ENCODE assay signal across 8 cellular contexts in the genomic region with DNA sequence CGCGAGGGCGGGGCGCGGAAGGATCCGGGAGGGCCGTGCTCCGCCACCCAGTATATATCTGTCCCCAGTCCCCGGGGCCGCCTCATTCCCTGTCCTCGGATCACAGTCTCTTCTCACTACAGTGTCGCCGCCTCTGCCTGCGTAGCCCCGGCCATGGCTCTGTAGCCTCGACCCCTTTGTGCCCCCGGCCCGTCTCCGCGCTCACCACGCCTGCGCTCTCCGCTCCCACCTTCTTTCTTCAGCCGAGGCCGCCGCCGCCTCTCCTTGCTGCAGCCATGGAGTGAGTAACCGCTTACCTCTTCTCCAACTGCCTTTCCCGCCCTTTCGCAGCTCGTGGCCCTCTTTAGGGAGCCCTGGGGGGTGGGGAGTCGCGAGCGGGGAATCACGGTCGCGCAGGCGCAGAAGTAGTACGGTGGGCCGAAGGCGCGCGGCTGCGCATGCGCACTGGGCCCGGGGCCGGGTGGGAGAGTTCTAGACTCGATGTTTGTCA. TPM values are rescaled to one million over a fixed set of nuclear protein-coding genes. Genes with fewer than 3 reads are reported as not detected.
DNase-seq lines count a peak whose midpoint lies in the region; ATAC-seq and TF ChIP-seq lines count a peak whose summit lies in the region.

A gene with protein sequence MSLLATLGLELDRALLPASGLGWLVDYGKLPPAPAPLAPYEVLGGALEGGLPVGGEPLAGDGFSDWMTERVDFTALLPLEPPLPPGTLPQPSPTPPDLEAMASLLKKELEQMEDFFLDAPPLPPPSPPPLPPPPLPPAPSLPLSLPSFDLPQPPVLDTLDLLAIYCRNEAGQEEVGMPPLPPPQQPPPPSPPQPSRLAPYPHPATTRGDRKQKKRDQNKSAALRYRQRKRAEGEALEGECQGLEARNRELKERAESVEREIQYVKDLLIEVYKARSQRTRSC (plus strand): TSS at position 85 of the 490 bp plus-strand sequence. CDS start 1,646 bp downstream, outside the sequence.
A gene with protein sequence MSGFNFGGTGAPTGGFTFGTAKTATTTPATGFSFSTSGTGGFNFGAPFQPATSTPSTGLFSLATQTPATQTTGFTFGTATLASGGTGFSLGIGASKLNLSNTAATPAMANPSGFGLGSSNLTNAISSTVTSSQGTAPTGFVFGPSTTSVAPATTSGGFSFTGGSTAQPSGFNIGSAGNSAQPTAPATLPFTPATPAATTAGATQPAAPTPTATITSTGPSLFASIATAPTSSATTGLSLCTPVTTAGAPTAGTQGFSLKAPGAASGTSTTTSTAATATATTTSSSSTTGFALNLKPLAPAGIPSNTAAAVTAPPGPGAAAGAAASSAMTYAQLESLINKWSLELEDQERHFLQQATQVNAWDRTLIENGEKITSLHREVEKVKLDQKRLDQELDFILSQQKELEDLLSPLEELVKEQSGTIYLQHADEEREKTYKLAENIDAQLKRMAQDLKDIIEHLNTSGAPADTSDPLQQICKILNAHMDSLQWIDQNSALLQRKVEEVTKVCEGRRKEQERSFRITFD (minus strand): TSS at position 384 of the 490 bp plus-strand sequence. CDS start 19,697 bp downstream, outside the sequence.

- peaks cover 57% of the 10 kb centered on the region for H3K4me1 ChIP-seq in CD4-positive, alpha-beta memory T cell (ENCODE audit: insufficient read depth, low read length)

- H3K4me3 ChIP-seq in CD4-positive, alpha-beta memory T cell (ENCODE audit: low read length in 2 of 2): peak within 1 kb of the TSS; percentile 93 to 99
- H3K4me3 ChIP-seq in HL-60 (replicated peaks; ENCODE audit: insufficient read depth, low read length): peak within 1 kb of the TSS; percentile 77

- H3K4me3 Mint-ChIP-seq in CD4-positive, alpha-beta memory T cell: peak within 1 kb of the TSS; percentile 97 to 99 (median 98)
- peak within 1 kb of the TSS; percentile 100 for H3K4me3 Mint-ChIP-seq in memory B cell

- intact Hi-C loops in CD4-positive, alpha-beta memory T cell (cut with micrococcal nuclease): loop anchor here (1.0 to 2.0 kb wide), 6 partner anchors 32 to 876 kb away; a partner anchor contains a TSS

- ATAC-seq in GM19455 (IDR thresholded peaks at IDR 0.05; ENCODE audit: unreplicated experiment) (peak; percentile 43), memory B cell (ENCODE audit: low read depth) (peak; percentile 57)

- no peaks in the 10 kb centered on the region for H3K27me3 Mint-ChIP-seq in CD4-positive, alpha-beta memory T cell
- no peaks in the 10 kb centered on the region for H3K27me3 Mint-ChIP-seq in memory B cell

- CTCF ChIA-PET in CD4-positive, alpha-beta memory T cell (lab: Charles Lee; ENCODE audit: partially characterized antibody): interaction anchor here (0.5 to 3.1 kb wide), 5 partner anchors 9 to 435 kb away, joined by 3 to 15 read pairs (median 4); a partner anchor contains a TSS

- DNase-seq in CD4-positive, alpha-beta memory T cell: peak; percentile 91 to 95 (median 93)
- DNase-seq in HL-60 (ENCODE audit: low read depth in 1 of 2, low spot score in 1 of 2) (peak; percentile 75 to 90), NCI-H82 treated with DMSO at 0.1 percent for 48 hours (lab: John Stamatoyannopoulos, UW; ENCODE audit: unreplicated experiment) (peak; percentile 84), memory B cell (ENCODE audit: low spot score in 2 of 2) (peak; percentile 97 to 98)
- DNase-seq in activated CD8-positive, alpha-beta memory T cell treated with anti-CD3 and anti-CD28 coated beads for 24 hours: peak; percentile 99
- peak; percentile 93 for DNase-seq in effector CD8-positive, alpha-beta T cell (lab: John Stamatoyannopoulos, UW)
- peak; percentile 87 for DNase-seq in stimulated activated CD8-positive, alpha-beta memory T cell treated with anti-CD3 and anti-CD28 coated beads, Interleukin-12 subunit alpha, Interleukin-12 subunit beta, amount 100 ng/mL, for 24 hours (ENCODE audit: extremely low read depth)

- POLR2A ChIA-PET in CD4-positive, alpha-beta memory T cell (lab: Charles Lee; ENCODE audit: partially characterized antibody): interaction anchor here (0.6 to 4.6 kb wide), 24 partner anchors 9 to 1249 kb away, joined by 3 to 47 read pairs (median 5); a partner anchor contains a TSS

- H3K27me3 ChIP-seq in CD4-positive, alpha-beta memory T cell (ENCODE audit: insufficient read depth, low read length): no peaks in the 10 kb centered on the region
- H3K27me3 ChIP-seq in HL-60 (ENCODE audit: insufficient read depth, poor library complexity, severe bottlenecking): no peaks in the 10 kb centered on the region

- peak within 1 kb of the TSS; percentile 96 for H3K27ac ChIP-seq in CD4-positive, alpha-beta memory T cell (ENCODE audit: low read depth, low read length)
- H3K27ac ChIP-seq in HL-60 (replicated peaks): peak within 1 kb of the TSS; percentile 99

- peaks cover 36 to 74% (median 59%) of the 10 kb centered on the region in 4 donors for H3K4me1 Mint-ChIP-seq in CD4-positive, alpha-beta memory T cell
- peaks cover 40% of the 10 kb centered on the region for H3K4me1 Mint-ChIP-seq in memory B cell

- H3K36me3 Mint-ChIP-seq in CD4-positive, alpha-beta memory T cell: peaks cover 25 to 30% of the 10 kb centered on the region in 2 donors
- H3K36me3 Mint-ChIP-seq in memory B cell: peaks cover 18% of the 10 kb centered on the region

- H3K36me3 ChIP-seq in CD4-positive, alpha-beta memory T cell (ENCODE audit: insufficient read depth, low read length): peaks cover 20% of the 10 kb centered on the region

- TF ChIP-seq CTCF in HL-60 (IDR thresholded peaks at IDR 0.05; ENCODE audit: insufficient read depth, low read length): no peak

- peak within 1 kb of the TSS; percentile 96 to 99 (median 98) for H3K27ac Mint-ChIP-seq in CD4-positive, alpha-beta memory T cell
- H3K27ac Mint-ChIP-seq in memory B cell: peak within 1 kb of the TSS; percentile 99

- H3K9me3 ChIP-seq in CD4-positive, alpha-beta memory T cell (ENCODE audit: control insufficient read depth in 1 of 2, low read length in 2 of 2): no peaks in the 10 kb centered on the region

- peaks cover 0 to 7% (median 0%) of the 10 kb centered on the region in 8 donors for H3K9me3 Mint-ChIP-seq in CD4-positive, alpha-beta memory T cell
- peaks cover 7% of the 10 kb centered on the region for H3K9me3 Mint-ChIP-seq in memory B cell

RNA-seq across cellular contexts. Expression of the first gene that starts in this region (rescaled TPM):
- total RNA-seq in CD4-positive, alpha-beta memory T cell: 1 to 10 TPM; 7.9 to 8.3 TPM
- 1 to 10 TPM; 1.8 to 2.3 TPM for polyA plus RNA-seq in CD4-positive, alpha-beta memory T cell

RNA-seq across cellular contexts. Expression of the second gene that starts in this region (rescaled TPM):
- 10 to 100 TPM; 65.2 to 68.2 TPM for total RNA-seq in CD4-positive, alpha-beta memory T cell
- polyA plus RNA-seq in CD4-positive, alpha-beta memory T cell: 10 to 100 TPM; 43.3 to 71.0 TPM

Comparison
In these comparisons a context has a peak if more than half of its experiments do, and no peak if none do; other contexts are left out.
1. Peak in every context shown above with its lines: DNase-seq, ATAC-seq, H3K4me3 ChIP-seq and H3K27ac ChIP-seq.